Comparison of ENCODE assay signal across 8 cellular contexts in the genomic region with DNA sequence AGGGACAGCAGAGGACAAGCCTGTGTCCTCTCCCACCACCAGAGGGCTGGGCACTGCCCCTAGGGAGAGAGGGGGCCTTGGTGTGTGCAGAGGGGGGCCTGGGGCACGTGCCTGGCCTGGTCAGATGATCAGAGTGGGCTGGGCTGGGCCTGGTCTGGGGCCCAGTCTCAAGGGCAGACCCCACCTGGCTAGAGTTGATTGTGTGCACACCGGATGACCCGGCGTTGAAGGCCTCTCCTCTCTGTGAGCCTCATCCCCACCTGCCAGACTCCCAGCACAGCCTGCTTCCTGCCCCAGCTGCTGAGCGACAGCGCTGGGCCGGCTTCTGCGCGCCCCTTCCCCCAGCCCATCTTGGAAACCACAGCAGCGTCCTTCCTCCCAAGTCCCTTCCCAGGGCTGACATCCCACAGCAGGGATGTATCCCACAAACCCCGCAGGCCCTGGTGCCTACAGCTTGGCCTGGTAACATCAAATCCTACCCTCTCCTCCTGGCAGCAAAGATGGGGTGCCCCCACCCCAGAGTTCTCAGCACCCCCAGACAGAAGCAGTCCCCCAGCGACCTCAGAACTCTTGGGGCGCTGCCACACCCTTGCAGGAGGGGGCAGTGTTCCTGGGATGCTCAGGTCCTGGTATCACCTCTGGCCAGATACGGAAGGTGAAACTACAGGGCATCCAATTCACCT. TPM values are rescaled to one million over a fixed set of nuclear protein-coding genes. Genes with fewer than 3 reads are reported as not detected.
A peak's percentile ranks its signal among the peaks of the same experiment; 100 is the strongest.
DNase-seq lines count a peak whose midpoint lies in the region; ATAC-seq, FAIRE-seq and TF ChIP-seq lines count a peak whose summit lies in the region.
"Had no signal": no experiment of that assay in that cellular context is flagged by ENCODE, and none has a peak within 500 bp of the region (broad histone marks: within the 10 kb centered on the region; RNA-seq: fewer than 3 reads in every experiment).

No MANE protein-coding gene starts in this region.

- POLR2A ChIA-PET in T-cell (lab: Charles Lee): no interaction called here

- DNase-seq in GM12892 (ENCODE audit: insufficient read length): no peak
- no peak for DNase-seq in T-cell
- peak; percentile 55 for DNase-seq in glutamatergic neuron
- DNase-seq in stimulated activated effector memory CD8-positive, alpha-beta T cell treated with anti-CD3 and anti-CD28 coated beads, Interleukin-12 subunit alpha, Interleukin-12 subunit beta, amount 100 ng/mL, for 72 hours (ENCODE audit: low spot score in 2 of 2): no peak
- no peak for DNase-seq in midbrain (lab: John Stamatoyannopoulos, UW)
- DNase-seq in omental fat pad (ENCODE audit: low spot score): no peak
- no peak for DNase-seq in NCI-H748 treated with DMSO at 0.1 percent for 48 hours (lab: John Stamatoyannopoulos, UW)

- ATAC-seq in T-cell (replicated peaks in 1 of 4): peak in 1 of 4 experiments; percentile 11
- ATAC-seq in stimulated activated effector memory CD8-positive, alpha-beta T cell treated with anti-CD3 and anti-CD28 coated beads, Interleukin-12 subunit alpha, Interleukin-12 subunit beta, amount 100 ng/mL, for 72 hours: no peak
- no peak for ATAC-seq in omental fat pad (ENCODE audit: low FRiP score)

- H3K27ac Mint-ChIP-seq in T-cell (peak overlapping the region; percentile 57 to 84), glutamatergic neuron (ENCODE audit: unreplicated experiment) (peak overlapping the region; percentile 89)
- peak overlapping the region; percentile 91 for H3K27ac Mint-ChIP-seq in stimulated activated effector memory CD8-positive, alpha-beta T cell treated with anti-CD3 and anti-CD28 coated beads, Interleukin-12 subunit alpha, Interleukin-12 subunit beta, amount 100 ng/mL, for 72 hours

- H3K4me3 Mint-ChIP-seq in T-cell (peak overlapping the region in 1 of 3 donors; percentile 47), glutamatergic neuron (ENCODE audit: unreplicated experiment) (peak overlapping the region; percentile 61)
- peak overlapping the region; percentile 36 for H3K4me3 Mint-ChIP-seq in stimulated activated effector memory CD8-positive, alpha-beta T cell treated with anti-CD3 and anti-CD28 coated beads, Interleukin-12 subunit alpha, Interleukin-12 subunit beta, amount 100 ng/mL, for 72 hours

- peaks cover 39 to 55% (median 44%) of the 10 kb centered on the region in 3 donors for H3K4me1 Mint-ChIP-seq in T-cell
- H3K4me1 Mint-ChIP-seq in glutamatergic neuron (ENCODE audit: low read depth, unreplicated experiment): peaks cover 25% of the 10 kb centered on the region
- H3K4me1 Mint-ChIP-seq in stimulated activated effector memory CD8-positive, alpha-beta T cell treated with anti-CD3 and anti-CD28 coated beads, Interleukin-12 subunit alpha, Interleukin-12 subunit beta, amount 100 ng/mL, for 72 hours: peaks cover 62% of the 10 kb centered on the region

- FAIRE-seq in GM12892 (lab: Jason Lieb, UNC): peak; percentile 77

- H3K36me3 Mint-ChIP-seq in T-cell (peaks cover 2% of the 10 kb centered on the region), glutamatergic neuron (ENCODE audit: unreplicated experiment) (no peaks in the 10 kb centered on the region)
- peaks cover 49% of the 10 kb centered on the region for H3K36me3 Mint-ChIP-seq in stimulated activated effector memory CD8-positive, alpha-beta T cell treated with anti-CD3 and anti-CD28 coated beads, Interleukin-12 subunit alpha, Interleukin-12 subunit beta, amount 100 ng/mL, for 72 hours

- TF ChIP-seq CTCF in glutamatergic neuron (IDR thresholded peaks at IDR 0.05; ENCODE audit: partially characterized antibody, unreplicated experiment) (no peak), omental fat pad (IDR thresholded peaks at IDR 0.05) (no peak)

- TF ChIP-seq POLR2A in GM12892 (IDR thresholded peaks at IDR 0.05; ENCODE audit: low read depth, low read length): no peak

- H3K9me3 Mint-ChIP-seq in T-cell: no peaks in the 10 kb centered on the region
- peaks cover 4% of the 10 kb centered on the region for H3K9me3 Mint-ChIP-seq in glutamatergic neuron (ENCODE audit: unreplicated experiment)
- no peaks in the 10 kb centered on the region for H3K9me3 Mint-ChIP-seq in stimulated activated effector memory CD8-positive, alpha-beta T cell treated with anti-CD3 and anti-CD28 coated beads, Interleukin-12 subunit alpha, Interleukin-12 subunit beta, amount 100 ng/mL, for 72 hours

- H3K27me3 Mint-ChIP-seq in T-cell: no peaks in the 10 kb centered on the region
- peaks cover 11% of the 10 kb centered on the region for H3K27me3 Mint-ChIP-seq in glutamatergic neuron (ENCODE audit: unreplicated experiment)

- CTCF ChIA-PET in T-cell (lab: Charles Lee): no interaction called here

RNA-seq across cellular contexts. Expression of a gene that starts 11.1 kb away (rescaled TPM):
- 10.4 TPM for polyA plus RNA-seq in GM12892 (2012; ENCODE audit: missing spikeins)
- total RNA-seq in T-cell: 10 to 100 TPM; 46.2 to 73.7 (median 64.8) TPM
- total RNA-seq in glutamatergic neuron (ENCODE audit: unreplicated experiment): 49.7 TPM
- 10 to 100 TPM; 29.9 to 59.7 (median 33.5) TPM for total RNA-seq in omental fat pad

RNA-seq across cellular contexts. Expression of a gene that starts 12.4 kb away (rescaled TPM):
- 121 TPM for polyA plus RNA-seq in GM12892 (2012; ENCODE audit: missing spikeins)
- 100 to 1,000 TPM; 124 to 213 (median 146) TPM for total RNA-seq in T-cell
- total RNA-seq in glutamatergic neuron (ENCODE audit: unreplicated experiment): 347 TPM
- 100 to 1,000 TPM; 540 to 765 (median 577) TPM for total RNA-seq in omental fat pad

RNA-seq across cellular contexts. Expression of a gene that starts 54.8 kb away (rescaled TPM):
- not detected for polyA plus RNA-seq in GM12892 (2012; ENCODE audit: missing spikeins)
- under 1 TPM; 0.07 to 0.73 (median 0.22) TPM for total RNA-seq in T-cell
- not detected for total RNA-seq in glutamatergic neuron (ENCODE audit: unreplicated experiment)
- under 1 TPM in 1 of 4 donors, not detected in 3; 0.63 TPM for total RNA-seq in omental fat pad
- total RNA-seq: pulmonary artery endothelial cell had no signal

RNA-seq across cellular contexts. Expression of a gene that starts 55.3 kb away (rescaled TPM):
- not detected for polyA plus RNA-seq in GM12892 (2012; ENCODE audit: missing spikeins)
- total RNA-seq in T-cell (10 to 100 TPM; 20.9 to 32.9 (median 24.0) TPM), glutamatergic neuron (ENCODE audit: unreplicated experiment) (0.44 TPM), omental fat pad (1 to 10 TPM; 4.5 to 5.9 (median 5.2) TPM)
